Comparison of ENCODE assay signal across 11 cellular contexts in genomic region chr1:100449477-100449876, GRCh38.
DNase-seq lines count a peak whose midpoint lies in the region; ATAC-seq lines count a peak whose summit lies in the region.
"Had no signal": no experiment of that assay in that cellular context is flagged by ENCODE, and none has a peak within 500 bp of the region (broad histone marks: within the 10 kb centered on the region; RNA-seq: fewer than 3 reads in every experiment).

No MANE protein-coding gene starts in this region.

- H2BK15ac ChIP-seq in neuronal stem cell (ENCODE audit: low read length): no peak overlapping the region

- H2BK5ac ChIP-seq in neuronal stem cell (ENCODE audit: low read length): no peak overlapping the region

- peaks cover 41% of the 10 kb centered on the region for H3K36me3 Mint-ChIP-seq in activated CD4-positive, alpha-beta T cell treated with anti-CD3 and anti-CD28 coated beads for 36 hours (ENCODE audit: low read depth)
- peaks cover 67% of the 10 kb centered on the region for H3K36me3 Mint-ChIP-seq in T-cell

- no peaks in the 10 kb centered on the region for H3K9me3 ChIP-seq in neuronal stem cell (replicated peaks in 1 of 2; ENCODE audit: control insufficient read depth in 2 of 2, insufficient read depth in 1 of 2, low read depth in 1 of 2, low read length in 2 of 2)

- no peak overlapping the region for H3K4ac ChIP-seq in neuronal stem cell (ENCODE audit: low read length)

- H3K4me2 ChIP-seq in neuronal stem cell (ENCODE audit: insufficient read depth, low read length, poor library complexity, severe bottlenecking): no peak overlapping the region
- H3K4me2 ChIP-seq: hepatocyte had no signal

- no peak overlapping the region for H3K14ac ChIP-seq in neuronal stem cell (ENCODE audit: low read length)

- POLR2A ChIA-PET in activated CD4-positive, alpha-beta T cell treated with anti-CD3 and anti-CD28 coated beads for 36 hours (lab: Charles Lee): interaction anchor here (0.6 to 0.8 kb wide), 4 partner anchors 44 to 497 kb away, joined by 3 to 4 read pairs (median 3); no protein-coding TSS in a partner anchor
- POLR2A ChIA-PET in T-cell (lab: Charles Lee): interaction anchor here (1.1 to 1.7 kb wide), 2 partner anchors 49 to 92 kb away, joined by 3 to 5 read pairs; no protein-coding TSS in a partner anchor

- no peak overlapping the region for H3K27ac ChIP-seq in neuronal stem cell (replicated peaks; ENCODE audit: low read length)
- H3K27ac ChIP-seq: hepatocyte had no signal

- H3K27me3 Mint-ChIP-seq in activated CD4-positive, alpha-beta T cell treated with anti-CD3 and anti-CD28 coated beads for 36 hours: no peaks in the 10 kb centered on the region
- no peaks in the 10 kb centered on the region for H3K27me3 Mint-ChIP-seq in T-cell

- DNase-seq in activated CD4-positive, alpha-beta T cell treated with anti-CD3 and anti-CD28 coated beads for 36 hours: peak; percentile 41
- DNase-seq in activated CD4-positive, alpha-beta T cell treated with anti-CD3 and anti-CD28 coated beads for 4 hours: no peak
- DNase-seq in T-cell (no peak), neuronal stem cell (ENCODE audit: low spot score) (no peak), HuH-7.5 (ENCODE audit: low spot score) (no peak)
- DNase-seq in effector CD8-positive, alpha-beta T cell (lab: John Stamatoyannopoulos, UW): no peak
- DNase-seq: EL, NCI-H2227 treated with DMSO at 0.1 percent for 48 hours had no signal

- WGBS in neuronal stem cell (ENCODE audit: extremely low coverage in 2 of 2, insufficient read length in 2 of 2, insufficient replicate concordance in 1 of 2), 2 donors: no CpG with 5 or more reads among the region's 4 CpGs

- H3K4me1 Mint-ChIP-seq in activated CD4-positive, alpha-beta T cell treated with anti-CD3 and anti-CD28 coated beads for 36 hours: peaks cover 88% of the 10 kb centered on the region
- H3K4me1 Mint-ChIP-seq in T-cell: peaks cover 91 to 97% (median 96%) of the 10 kb centered on the region in 3 donors

- peak overlapping the region; percentile 48 for H3K23ac ChIP-seq in neuronal stem cell (ENCODE audit: low read depth, low read length, poor library complexity)

- no peak overlapping the region for H4K8ac ChIP-seq in neuronal stem cell (ENCODE audit: low read depth, low read length)

- H3K9ac ChIP-seq in neuronal stem cell (ENCODE audit: low read depth, low read length, poor library complexity): no peak overlapping the region

- no peak overlapping the region for H2AK5ac ChIP-seq in neuronal stem cell (ENCODE audit: low read depth, low read length)

- CTCF ChIA-PET in activated CD4-positive, alpha-beta T cell treated with anti-CD3 and anti-CD28 coated beads for 36 hours (lab: Charles Lee): interaction anchor here (1.3 to 2.9 kb wide), 2 partner anchors 10 to 96 kb away, joined by 4 to 25 read pairs; no protein-coding TSS in a partner anchor
- CTCF ChIA-PET in T-cell (lab: Charles Lee): no interaction called here

- H2BK12ac ChIP-seq in neuronal stem cell (ENCODE audit: low read length): no peak overlapping the region

- intact Hi-C loops in activated CD4-positive, alpha-beta T cell treated with anti-CD3 and anti-CD28 coated beads for 36 hours (cut with DNase I, micrococcal nuclease): loop anchor here (1.0 to 10.0 kb wide), 5 partner anchors 73 to 845 kb away; no protein-coding TSS in a partner anchor

- H3K36me3 ChIP-seq in neuronal stem cell (replicated peaks in 1 of 2; ENCODE audit: control insufficient read depth in 2 of 2, insufficient read depth in 2 of 2, low read length in 2 of 2): peaks cover 4 to 20% of the 10 kb centered on the region in 2 donors

- no peaks in the 10 kb centered on the region for H3K9me3 Mint-ChIP-seq in activated CD4-positive, alpha-beta T cell treated with anti-CD3 and anti-CD28 coated beads for 36 hours (ENCODE audit: low read depth)
- no peaks in the 10 kb centered on the region for H3K9me3 Mint-ChIP-seq in T-cell

- no peak overlapping the region for H3K18ac ChIP-seq in neuronal stem cell (ENCODE audit: low read length)

- H4K91ac ChIP-seq in neuronal stem cell (ENCODE audit: low read depth, low read length, poor library complexity): no peak overlapping the region

- peak; percentile 81 for ATAC-seq in activated CD4-positive, alpha-beta T cell treated with anti-CD3 and anti-CD28 coated beads for 36 hours
- peak; percentile 67 for ATAC-seq in HG02623 (IDR thresholded peaks at IDR 0.05; ENCODE audit: unreplicated experiment)
- no peak for ATAC-seq in T-cell (replicated peaks in 1 of 4)
- ATAC-seq in HG03139 (IDR thresholded peaks at IDR 0.05; ENCODE audit: unreplicated experiment): no peak

- H3K27me3 ChIP-seq in neuronal stem cell (ENCODE audit: control insufficient read depth in 3 of 3, insufficient read depth in 3 of 3, low read depth in 1 of 3, low read length in 3 of 3): no peaks in the 10 kb centered on the region
- H3K27me3 ChIP-seq: hepatocyte had no signal

- peak overlapping the region; percentile 87 for H3K27ac Mint-ChIP-seq in activated CD4-positive, alpha-beta T cell treated with anti-CD3 and anti-CD28 coated beads for 36 hours
- H3K27ac Mint-ChIP-seq in T-cell: peak overlapping the region; percentile 92 to 93

- H3K4me3 Mint-ChIP-seq in activated CD4-positive, alpha-beta T cell treated with anti-CD3 and anti-CD28 coated beads for 36 hours: peak overlapping the region; percentile 44
- peak overlapping the region; percentile 13 to 34 (median 28) for H3K4me3 Mint-ChIP-seq in T-cell

- H2AFZ ChIP-seq in neuronal stem cell (ENCODE audit: low read length): no peak overlapping the region
- H2AFZ ChIP-seq: hepatocyte had no signal

- H3K79me1 ChIP-seq in neuronal stem cell (ENCODE audit: low read depth, low read length): no peaks in the 10 kb centered on the region

- no peaks in the 10 kb centered on the region for H3K4me1 ChIP-seq in neuronal stem cell (ENCODE audit: control insufficient read depth in 2 of 2, insufficient read depth in 1 of 2, low read depth in 1 of 2, low read length in 2 of 2)

- no peak overlapping the region for H2BK120ac ChIP-seq in neuronal stem cell (ENCODE audit: low read depth, low read length)

- no peak overlapping the region for H3K4me3 ChIP-seq in neuronal stem cell (ENCODE audit: low read length in 2 of 2)
- H3K4me3 ChIP-seq: hepatocyte had no signal

Comparison
In these comparisons a context has a peak if more than half of its experiments do, and no peak if none do; other contexts are left out.
1. ATAC-seq: peak in activated CD4-positive, alpha-beta T cell treated with anti-CD3 and anti-CD28 coated beads for 36 hours (single experiment) and HG02623 (single experiment); none in T-cell (0 of 4) and HG03139 (single experiment).